Comparison of ENCODE assay signal across 10 cellular contexts in genomic region chr2:8202139-8202538, GRCh38.
DNase-seq lines count a peak whose midpoint lies in the region; ATAC-seq and TF ChIP-seq lines count a peak whose summit lies in the region.
"Had no signal": no experiment of that assay in that cellular context is flagged by ENCODE, and none has a peak within 500 bp of the region (broad histone marks: within the 10 kb centered on the region; RNA-seq: fewer than 3 reads in every experiment).

No MANE protein-coding gene starts in this region.

- 0 out of 2 replicates have a peak overlapping the region, but pooled peaks have one; percentile 24 for H2AFZ ChIP-seq in OCI-LY3 (ENCODE audit: low read depth, low read length)

- H3K9me3 ChIP-seq in OCI-LY3 (ENCODE audit: insufficient read depth, low read length), result no peaks in the 10 kb centered on the region
- no peaks in the 10 kb centered on the region for H3K9me3 ChIP-seq in esophagus muscularis mucosa

- H3K36me3 ChIP-seq in OCI-LY3 (replicated peaks; ENCODE audit: low read depth, low read length) (peaks cover 13% of the 10 kb centered on the region), esophagus muscularis mucosa (no peaks in the 10 kb centered on the region)

- peak overlapping the region; percentile 81 for H3K4me2 ChIP-seq in OCI-LY3 (ENCODE audit: low read length)

- H4K20me1 ChIP-seq in OCI-LY3 (ENCODE audit: insufficient read depth, low read length), result no peaks in the 10 kb centered on the region

- ATAC-seq in GM19328 (IDR thresholded peaks at IDR 0.05; ENCODE audit: unreplicated experiment) (peak; percentile 83), HG03280 (IDR thresholded peaks at IDR 0.05; ENCODE audit: unreplicated experiment) (peak; percentile 64)
- ATAC-seq: naive thymus-derived CD4-positive, alpha-beta T cell had no signal

- intact Hi-C loops in esophagus muscularis mucosa (cut with DNase I), result no loop called here

- H3K4me3 ChIP-seq in OCI-LY3 (ENCODE audit: low read length) (peak overlapping the region; percentile 60), foreskin fibroblast (ENCODE audit: low read depth in 1 of 2, low read length in 2 of 2) (no peak overlapping the region), esophagus muscularis mucosa (no peak overlapping the region)

- DNase-seq in DMS53 treated with DMSO at 0.1 percent for 48 hours (lab: John Stamatoyannopoulos, UW; ENCODE audit: unreplicated experiment) (peak; percentile 65), foreskin fibroblast (no peak), esophagus muscularis mucosa (ENCODE audit: extremely low spot score) (no peak)
- DNase-seq in activated CD4-positive, alpha-beta T cell treated with anti-CD3 and anti-CD28 coated beads, Interleukin-2, amount 50 U/mL, for 4 hours, result no peak
- no peak for DNase-seq in activated CD8-positive, alpha-beta memory T cell treated with anti-CD3 and anti-CD28 coated beads, Interleukin-2, amount 50 U/mL, for 4 hours
- DNase-seq: activated naive CD8-positive, alpha-beta T cell treated with anti-CD3 and anti-CD28 coated beads, Interleukin-2, amount 10 ng/mL, durations not matched to agents 7 days and 5 days; naive thymus-derived CD4-positive, alpha-beta T cell had no signal

- 84% methylated on average over 7 of the region's 7 CpGs for WGBS in esophagus muscularis mucosa

- peaks cover 15% of the 10 kb centered on the region for H3K27me3 ChIP-seq in OCI-LY3 (ENCODE audit: low read depth, low read length)
- no peaks in the 10 kb centered on the region for H3K27me3 ChIP-seq in esophagus muscularis mucosa

- TF ChIP-seq POLR2A in esophagus muscularis mucosa (IDR thresholded peaks at IDR 0.05; ENCODE audit: low read depth), result no peak

- H3K9ac ChIP-seq in OCI-LY3 (ENCODE audit: low read length), result peak overlapping the region; percentile 13; the same call in 1 of the 2 replicates

- no peaks in the 10 kb centered on the region for H3K79me2 ChIP-seq in OCI-LY3 (ENCODE audit: low read length)

- no peak for TF ChIP-seq EP300 in esophagus muscularis mucosa (IDR thresholded peaks at IDR 0.05)

- H3K27ac ChIP-seq in OCI-LY3 (ENCODE audit: low read length) (peak overlapping the region; percentile 25; the same call in 1 of the 2 replicates), esophagus muscularis mucosa (replicated peaks in 1 of 4) (no peak overlapping the region)

- TF ChIP-seq CTCF in OCI-LY3 (IDR thresholded peaks at IDR 0.05; ENCODE audit: low read depth, low read length) (no peak), foreskin fibroblast (IDR thresholded peaks at IDR 0.05; ENCODE audit: low read depth, low read length) (no peak), esophagus muscularis mucosa (IDR thresholded peaks at IDR 0.05) (no peak)

- H3K4me1 ChIP-seq in OCI-LY3 (ENCODE audit: low read length), result peaks cover 25% of the 10 kb centered on the region
- H3K4me1 ChIP-seq in esophagus muscularis mucosa, result no peaks in the 10 kb centered on the region
